ENCODE assay signal across 9 cellular contexts in genomic region chr10:100372415-100373297, GRCh38. TPM values are rescaled to one million over a fixed set of nuclear protein-coding genes. Genes with fewer than 3 reads are reported as not detected.
DNase-seq lines count a peak whose midpoint lies in the region; ATAC-seq and TF ChIP-seq lines count a peak whose summit lies in the region.
"Had no signal": no experiment of that assay in that cellular context is flagged by ENCODE, and none has a peak within 500 bp of the region (broad histone marks: within the 10 kb centered on the region; RNA-seq: fewer than 3 reads in every experiment).

No MANE protein-coding gene starts in this region.

- DNase-seq in AG04450 (ENCODE audit: low read depth, low spot score): no peak
- DNase-seq in HT-29 (ENCODE audit: low spot score): peak; percentile 70
- no peak for DNase-seq in choroid plexus epithelial cell (ENCODE audit: low read depth)
- no peak for DNase-seq in NK-92 treated with Interleukin-12 subunit alpha and Interleukin-12 subunit beta, amount 100 ng/mL, for 24 hours (lab: John Stamatoyannopoulos, UW)
- no peak for DNase-seq in 8988T
- DNase-seq in iPS-NIHi7 (ENCODE audit: extremely low spot score): no peak
- DNase-seq in T-cell: no peak

- no peak for TF ChIP-seq CTCF in AG04450 (IDR thresholded peaks at IDR 0.05; ENCODE audit: low read depth, low read length)
- TF ChIP-seq CTCF in choroid plexus epithelial cell (conservative IDR thresholded peaks at IDR 0.05; ENCODE audit: low read depth, low read length): no peak

- POLR2A ChIA-PET in AG04450 (lab: Yijun Ruan, JAX) (interaction anchor here (0.7 to 2.0 kb wide), 10 partner anchors 8 to 506 kb away, joined by 3 to 38 read pairs (median 4); partner anchors contain the start of genes BLOC1S2, HIF1AN and SCD), T-cell (lab: Charles Lee) (interaction anchor here (0.6 to 1.2 kb wide), 7 partner anchors 24 to 166 kb away, joined by 3 to 8 read pairs (median 4); partner anchors contain the start of genes HIF1AN (in 1 of the 2) and SCD (in 1 of the 2))

- H3K4me1 Mint-ChIP-seq in T-cell: peaks cover 19 to 21% (median 20%) of the 10 kb centered on the region in 3 donors

- H3K36me3 ChIP-seq in muscle layer of colon (ENCODE audit: insufficient read depth, low read length): no peaks in the 10 kb centered on the region

- peaks cover 28% of the 10 kb centered on the region for H3K4me1 ChIP-seq in muscle layer of colon (ENCODE audit: insufficient read depth, low read length)

- H3K27me3 ChIP-seq in AG04450 (ENCODE audit: control insufficient read depth, insufficient read depth, low read length): no peaks in the 10 kb centered on the region
- H3K27me3 ChIP-seq in muscle layer of colon (ENCODE audit: control insufficient read depth in 1 of 2, insufficient read depth in 2 of 2, low read length in 2 of 2): no peaks in the 10 kb centered on the region

- no peaks in the 10 kb centered on the region for H3K36me3 Mint-ChIP-seq in T-cell

- no peaks in the 10 kb centered on the region for H3K9me3 Mint-ChIP-seq in T-cell

- H3K4me3 ChIP-seq in AG04450 (ENCODE audit: low read depth, low read length): peak overlapping the region; percentile 55
- peak overlapping the region; percentile 50 for H3K4me3 ChIP-seq in choroid plexus epithelial cell (ENCODE audit: low read depth, low read length)
- peak overlapping the region; percentile 5 to 84 for H3K4me3 ChIP-seq in muscle layer of colon (ENCODE audit: low read depth in 1 of 2, low read length in 2 of 2)

- peak overlapping the region in 1 of 2 donors; percentile 3 for H3K27ac Mint-ChIP-seq in T-cell

- H3K9me3 ChIP-seq in AG04450 (ENCODE audit: control insufficient read depth, insufficient read depth, low read length) (no peaks in the 10 kb centered on the region), muscle layer of colon (ENCODE audit: low read length) (no peaks in the 10 kb centered on the region)

- H3K9ac ChIP-seq in muscle layer of colon (ENCODE audit: low read length): peak overlapping the region; percentile 77

- no peaks in the 10 kb centered on the region for H3K27me3 Mint-ChIP-seq in T-cell

- CTCF ChIA-PET in AG04450 (lab: Charles Lee): interaction anchor here (0.6 to 1.7 kb wide), 9 partner anchors 26 to 941 kb away, joined by 3 to 9 read pairs (median 4); partner anchors contain the start of genes BLOC1S2, HIF1AN and SCD
- CTCF ChIA-PET in T-cell (lab: Charles Lee): interaction anchor here in 1 of 2 donors (0.5 to 1.6 kb wide), 9 partner anchors 26 to 163 kb away, joined by 3 to 11 read pairs (median 5); partner anchors contain the start of genes HIF1AN and SCD

- no peak for ATAC-seq in T-cell (replicated peaks in 1 of 4)

- H3K4me3 Mint-ChIP-seq in T-cell: no peak overlapping the region

- H3K27ac ChIP-seq in AG04450 (ENCODE audit: low read depth, low read length): peak overlapping the region; percentile 100
- H3K27ac ChIP-seq in muscle layer of colon (ENCODE audit: low read depth, low read length): peak overlapping the region; percentile 97

RNA-seq across cellular contexts. Expression of gene SCD, which starts 25.6 kb away (rescaled TPM):
- 133 and 148 TPM in 2 replicates for polyA plus RNA-seq in AG04450 (2011; rRNA removed)
- polyA minus RNA-seq in AG04450 (2011; rRNA and poly(A)+ RNA removed): 181 and 190 TPM in 2 replicates
- 253 and 267 TPM in 2 replicates for total RNA-seq in HT-29 (2014; rRNA removed; shearing (Covaris generic))
- total RNA-seq in T-cell: 1 to 10 TPM; 2.1 to 5.7 (median 4.7) TPM

RNA-seq across cellular contexts. Expression of gene PKD2L1, which starts 42.6 kb away (rescaled TPM):
- not detected in 2 replicates for polyA plus RNA-seq in AG04450 (2011; rRNA removed)
- not detected in 2 replicates for polyA minus RNA-seq in AG04450 (2011; rRNA and poly(A)+ RNA removed)
- 0.21 TPM in 1 of 2 replicates, not detected in the other for total RNA-seq in HT-29 (2014; rRNA removed; shearing (Covaris generic))
- not detected for total RNA-seq in T-cell
- total RNA-seq: Daoy had no signal

Comparison
In these comparisons a context has a peak if more than half of its experiments do, and no peak if none do; other contexts are left out.
1. RNA of gene SCD, which starts 25.6 kb away (total RNA-seq): 253 to 267 TPM in HT-29; 2.1 to 5.7 TPM in T-cell; every median in the first group is over 10 times any median in the second.
2. Peak in every context shown above with its lines, with median percentiles within 50 percentile points of each other: H3K4me3 ChIP-seq.